Comparison of ENCODE assay signal across 8 cellular contexts in the genomic region with DNA sequence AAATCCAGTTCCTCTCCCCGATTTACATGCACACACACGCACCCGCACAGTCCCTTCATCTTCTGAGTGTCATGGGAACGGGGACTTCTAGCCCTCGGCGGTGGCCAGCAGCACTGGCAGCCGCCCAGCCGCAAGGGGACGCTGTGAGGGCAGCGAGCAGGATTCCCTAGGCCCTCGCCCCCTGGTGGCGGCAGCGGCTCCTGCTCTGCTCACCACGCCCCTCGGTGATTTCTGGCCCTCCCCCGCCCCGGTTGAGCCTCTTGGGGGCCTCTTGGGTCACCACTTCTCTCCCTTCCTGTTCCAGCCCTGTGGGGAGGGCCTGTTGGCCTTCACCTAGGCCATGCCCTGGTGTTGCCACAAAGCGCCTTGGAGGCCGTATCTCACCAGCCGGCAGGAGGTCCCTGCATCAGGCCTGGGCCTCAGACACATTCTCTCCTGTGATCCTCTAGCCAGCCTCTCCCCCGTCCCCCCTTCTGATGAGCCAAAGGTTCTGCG.
A peak's percentile ranks its signal among the peaks of the same experiment; 100 is the strongest.
DNase-seq lines count a peak whose midpoint lies in the region; ATAC-seq and TF ChIP-seq lines count a peak whose summit lies in the region.

No MANE protein-coding gene starts in this region.

- H3K36me3 Mint-ChIP-seq in nephron (ENCODE audit: low read depth) = no peaks in the 10 kb centered on the region

- POLR2A ChIA-PET in GM10248 (lab: Yijun Ruan, JAX) = no interaction called here

- TF ChIP-seq POLR2A in erythroblast (IDR thresholded peaks at IDR 0.05; ENCODE audit: low read length) = no peak

- H3K9me3 Mint-ChIP-seq in nephron = peaks cover 2% of the 10 kb centered on the region

- peak overlapping the region in 2 of 3 experiments; percentile 89 to 90 for H3K27ac Mint-ChIP-seq in nephron

- H3K4me3 Mint-ChIP-seq in nephron = peak overlapping the region in 2 of 3 experiments; percentile 8 to 39

- TF ChIP-seq CTCF in GM10248 (IDR thresholded peaks at IDR 0.05; ENCODE audit: control extremely low read depth, extremely low read depth, low read depth, missing control alignments) (peak; percentile 98), nephron (IDR thresholded peaks at IDR 0.05; ENCODE audit: unreplicated experiment in 3 of 3) (peak; percentile 70 to 76 (median 75))

- H3K27me3 Mint-ChIP-seq in nephron (ENCODE audit: low read depth) = peaks cover 3% of the 10 kb centered on the region

- DNase-seq in GM10248 (ENCODE audit: extremely low spot score) (peak; percentile 91), NOMO-1 treated with DMSO at 0.1 percent for 48 hours (lab: John Stamatoyannopoulos, UW; ENCODE audit: unreplicated experiment) (peak; percentile 62), erythroblast (lab: John Stamatoyannopoulos, UW) (peak; percentile 91 to 95)
- DNase-seq in activated CD8-positive, alpha-beta memory T cell treated with anti-CD3 and anti-CD28 coated beads, Interleukin-2, amount 50 U/mL, for 4 hours = peak; percentile 73
- DNase-seq in stimulated activated naive CD8-positive, alpha-beta T cell treated with anti-CD3 and anti-CD28 coated beads, Interleukin-15, Interleukin-2, amounts not matched to agents 100 U/mL and 50 U/mL, for 24 hours = peak; percentile 93

- CTCF ChIA-PET in GM10248 (lab: Yijun Ruan, JAX) = interaction anchor here (0.7 to 7.3 kb wide), 26 partner anchors 8 to 270 kb away, joined by 3 to 74 read pairs (median 4); no protein-coding TSS in a partner anchor

- peaks cover 47% of the 10 kb centered on the region for H3K4me1 Mint-ChIP-seq in nephron

- peak; percentile 47 for ATAC-seq in HG03378 (IDR thresholded peaks at IDR 0.05; ENCODE audit: unreplicated experiment)
- ATAC-seq in stimulated activated naive CD8-positive, alpha-beta T cell treated with anti-CD3 and anti-CD28 coated beads, Interleukin-15, Interleukin-2, amounts not matched to agents 100 U/mL and 50 U/mL, for 24 hours = peak; percentile 89
- ATAC-seq in GM21367 (IDR thresholded peaks at IDR 0.05; ENCODE audit: unreplicated experiment) = no peak
